2 cellular contexts compared by ENCODE assay signal in the genomic region with DNA sequence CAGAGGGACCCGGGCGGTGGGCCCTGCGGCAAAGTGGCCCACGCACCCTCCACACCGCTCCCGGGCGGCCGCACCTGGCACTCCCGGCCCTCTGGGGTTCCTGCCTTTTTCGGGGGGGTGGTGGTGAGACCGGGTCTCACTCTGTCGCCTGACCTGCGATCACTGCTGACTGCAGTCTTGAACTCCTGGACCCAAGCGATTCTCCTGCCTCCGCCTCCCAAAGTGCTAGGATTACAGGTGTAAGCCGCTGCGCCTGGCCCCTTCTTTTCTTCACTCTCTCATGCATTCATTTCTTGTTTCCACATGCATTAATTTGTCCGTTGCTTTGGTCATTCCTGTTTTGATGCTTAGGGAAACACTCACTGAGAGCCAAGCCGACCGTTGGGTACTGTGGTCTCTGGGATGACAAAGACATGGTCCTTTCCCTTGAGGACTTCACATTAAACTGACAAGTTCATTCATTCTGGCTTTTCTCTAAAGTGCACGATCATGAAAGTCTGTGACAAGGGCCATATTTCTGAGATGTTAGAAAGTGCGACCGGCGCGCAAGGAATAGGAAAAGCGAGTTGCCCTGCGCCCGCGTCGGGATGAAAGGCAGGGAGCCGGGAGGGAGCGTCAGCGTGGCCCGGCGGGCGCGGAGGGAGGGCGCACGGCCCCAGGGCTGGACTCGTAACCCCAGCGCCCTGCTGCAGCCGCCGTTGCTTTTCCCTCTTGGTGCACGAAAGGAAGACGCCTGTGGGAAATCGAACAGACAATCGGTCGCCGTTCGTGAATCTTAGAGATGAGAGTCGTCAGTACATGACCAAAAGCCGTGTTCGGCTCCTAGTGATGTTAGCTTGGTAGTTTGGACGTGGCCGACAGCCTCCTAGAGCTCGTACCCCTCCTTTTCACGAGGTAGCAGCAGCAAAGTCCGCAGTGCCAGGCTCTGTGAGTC.
TF ChIP-seq lines count a peak whose summit lies in the region.

No MANE protein-coding gene starts in this region.

TF ChIP-seq in SK-N-SH treated with all-trans-retinoic acid at 6 μM for 48 hours, 23 proteins besides CTCF, POLR2A, EP300 and RAD21 (continued from another document):
- TF ChIP-seq TCF4 (CRISPR knock-in tag; IDR thresholded peaks at IDR 0.05; ENCODE audit: borderline replicate concordance), result no peak
- TF ChIP-seq ESRRG (CRISPR knock-in tag; IDR thresholded peaks at IDR 0.05), result no peak

TF ChIP-seq in H1, 55 proteins besides CTCF, POLR2A, EP300 and RAD21 (continued from another document):
- TF ChIP-seq RBBP5 (IDR thresholded peaks at IDR 0.05; ENCODE audit: borderline replicate concordance, low read depth, low read length) (no peak; the same call in 1 of the 2 replicates), MAX (IDR thresholded peaks at IDR 0.05) (peak; percentile 19; the same call in 1 of the 2 replicates), SUZ12 (IDR thresholded peaks at IDR 0.05; ENCODE audit: low read length) (peak; percentile 93), KDM4A (IDR thresholded peaks at IDR 0.05; ENCODE audit: low read depth, low read length, severe bottlenecking) (peak; percentile 0), EZH2 (IDR thresholded peaks at IDR 0.05; ENCODE audit: low read depth, low read length, severe bottlenecking) (peak; percentile 91)
- TF ChIP-seq, protein P1, sequence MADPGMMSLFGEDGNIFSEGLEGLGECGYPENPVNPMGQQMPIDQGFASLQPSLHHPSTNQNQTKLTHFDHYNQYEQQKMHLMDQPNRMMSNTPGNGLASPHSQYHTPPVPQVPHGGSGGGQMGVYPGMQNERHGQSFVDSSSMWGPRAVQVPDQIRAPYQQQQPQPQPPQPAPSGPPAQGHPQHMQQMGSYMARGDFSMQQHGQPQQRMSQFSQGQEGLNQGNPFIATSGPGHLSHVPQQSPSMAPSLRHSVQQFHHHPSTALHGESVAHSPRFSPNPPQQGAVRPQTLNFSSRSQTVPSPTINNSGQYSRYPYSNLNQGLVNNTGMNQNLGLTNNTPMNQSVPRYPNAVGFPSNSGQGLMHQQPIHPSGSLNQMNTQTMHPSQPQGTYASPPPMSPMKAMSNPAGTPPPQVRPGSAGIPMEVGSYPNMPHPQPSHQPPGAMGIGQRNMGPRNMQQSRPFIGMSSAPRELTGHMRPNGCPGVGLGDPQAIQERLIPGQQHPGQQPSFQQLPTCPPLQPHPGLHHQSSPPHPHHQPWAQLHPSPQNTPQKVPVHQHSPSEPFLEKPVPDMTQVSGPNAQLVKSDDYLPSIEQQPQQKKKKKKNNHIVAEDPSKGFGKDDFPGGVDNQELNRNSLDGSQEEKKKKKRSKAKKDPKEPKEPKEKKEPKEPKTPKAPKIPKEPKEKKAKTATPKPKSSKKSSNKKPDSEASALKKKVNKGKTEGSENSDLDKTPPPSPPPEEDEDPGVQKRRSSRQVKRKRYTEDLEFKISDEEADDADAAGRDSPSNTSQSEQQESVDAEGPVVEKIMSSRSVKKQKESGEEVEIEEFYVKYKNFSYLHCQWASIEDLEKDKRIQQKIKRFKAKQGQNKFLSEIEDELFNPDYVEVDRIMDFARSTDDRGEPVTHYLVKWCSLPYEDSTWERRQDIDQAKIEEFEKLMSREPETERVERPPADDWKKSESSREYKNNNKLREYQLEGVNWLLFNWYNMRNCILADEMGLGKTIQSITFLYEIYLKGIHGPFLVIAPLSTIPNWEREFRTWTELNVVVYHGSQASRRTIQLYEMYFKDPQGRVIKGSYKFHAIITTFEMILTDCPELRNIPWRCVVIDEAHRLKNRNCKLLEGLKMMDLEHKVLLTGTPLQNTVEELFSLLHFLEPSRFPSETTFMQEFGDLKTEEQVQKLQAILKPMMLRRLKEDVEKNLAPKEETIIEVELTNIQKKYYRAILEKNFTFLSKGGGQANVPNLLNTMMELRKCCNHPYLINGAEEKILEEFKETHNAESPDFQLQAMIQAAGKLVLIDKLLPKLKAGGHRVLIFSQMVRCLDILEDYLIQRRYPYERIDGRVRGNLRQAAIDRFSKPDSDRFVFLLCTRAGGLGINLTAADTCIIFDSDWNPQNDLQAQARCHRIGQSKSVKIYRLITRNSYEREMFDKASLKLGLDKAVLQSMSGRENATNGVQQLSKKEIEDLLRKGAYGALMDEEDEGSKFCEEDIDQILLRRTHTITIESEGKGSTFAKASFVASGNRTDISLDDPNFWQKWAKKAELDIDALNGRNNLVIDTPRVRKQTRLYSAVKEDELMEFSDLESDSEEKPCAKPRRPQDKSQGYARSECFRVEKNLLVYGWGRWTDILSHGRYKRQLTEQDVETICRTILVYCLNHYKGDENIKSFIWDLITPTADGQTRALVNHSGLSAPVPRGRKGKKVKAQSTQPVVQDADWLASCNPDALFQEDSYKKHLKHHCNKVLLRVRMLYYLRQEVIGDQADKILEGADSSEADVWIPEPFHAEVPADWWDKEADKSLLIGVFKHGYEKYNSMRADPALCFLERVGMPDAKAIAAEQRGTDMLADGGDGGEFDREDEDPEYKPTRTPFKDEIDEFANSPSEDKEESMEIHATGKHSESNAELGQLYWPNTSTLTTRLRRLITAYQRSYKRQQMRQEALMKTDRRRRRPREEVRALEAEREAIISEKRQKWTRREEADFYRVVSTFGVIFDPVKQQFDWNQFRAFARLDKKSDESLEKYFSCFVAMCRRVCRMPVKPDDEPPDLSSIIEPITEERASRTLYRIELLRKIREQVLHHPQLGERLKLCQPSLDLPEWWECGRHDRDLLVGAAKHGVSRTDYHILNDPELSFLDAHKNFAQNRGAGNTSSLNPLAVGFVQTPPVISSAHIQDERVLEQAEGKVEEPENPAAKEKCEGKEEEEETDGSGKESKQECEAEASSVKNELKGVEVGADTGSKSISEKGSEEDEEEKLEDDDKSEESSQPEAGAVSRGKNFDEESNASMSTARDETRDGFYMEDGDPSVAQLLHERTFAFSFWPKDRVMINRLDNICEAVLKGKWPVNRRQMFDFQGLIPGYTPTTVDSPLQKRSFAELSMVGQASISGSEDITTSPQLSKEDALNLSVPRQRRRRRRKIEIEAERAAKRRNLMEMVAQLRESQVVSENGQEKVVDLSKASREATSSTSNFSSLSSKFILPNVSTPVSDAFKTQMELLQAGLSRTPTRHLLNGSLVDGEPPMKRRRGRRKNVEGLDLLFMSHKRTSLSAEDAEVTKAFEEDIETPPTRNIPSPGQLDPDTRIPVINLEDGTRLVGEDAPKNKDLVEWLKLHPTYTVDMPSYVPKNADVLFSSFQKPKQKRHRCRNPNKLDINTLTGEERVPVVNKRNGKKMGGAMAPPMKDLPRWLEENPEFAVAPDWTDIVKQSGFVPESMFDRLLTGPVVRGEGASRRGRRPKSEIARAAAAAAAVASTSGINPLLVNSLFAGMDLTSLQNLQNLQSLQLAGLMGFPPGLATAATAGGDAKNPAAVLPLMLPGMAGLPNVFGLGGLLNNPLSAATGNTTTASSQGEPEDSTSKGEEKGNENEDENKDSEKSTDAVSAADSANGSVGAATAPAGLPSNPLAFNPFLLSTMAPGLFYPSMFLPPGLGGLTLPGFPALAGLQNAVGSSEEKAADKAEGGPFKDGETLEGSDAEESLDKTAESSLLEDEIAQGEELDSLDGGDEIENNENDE (IDR thresholded peaks at IDR 0.05; ENCODE audit: insufficient replicate concordance, low read length), result no peak
